ENCODE assay signal across 19 cellular contexts in genomic region chr2:43438858-43439655, GRCh38.
DNase-seq lines count a peak whose midpoint lies in the region; ATAC-seq, FAIRE-seq and TF ChIP-seq lines count a peak whose summit lies in the region.
"Had no signal": no experiment of that assay in that cellular context is flagged by ENCODE, and none has a peak within 500 bp of the region (broad histone marks: within the 10 kb centered on the region; RNA-seq: fewer than 3 reads in every experiment).

No MANE protein-coding gene starts in this region.

- CTCF ChIA-PET in K562 (lab: Yijun Ruan, JAX; ENCODE audit: low intra/inter-chr PET ratio): no interaction called here
- CTCF ChIA-PET in activated CD4-positive, alpha-beta T cell treated with anti-CD3 and anti-CD28 coated beads, Interleukin-2, amount 10 ng/mL, durations not matched to agents 7 days and 5 days (lab: Charles Lee): interaction anchor here (1.0 kb wide), 1 partner anchor 13 kb away, joined by 3 read pairs; no protein-coding TSS in a partner anchor

- H3K9me3 ChIP-seq in MM.1S (replicated peaks; ENCODE audit: insufficient read depth, low read length) (no peaks in the 10 kb centered on the region), K562 (replicated peaks; ENCODE audit: control insufficient read depth, insufficient read depth, low read depth, low read length) (no peaks in the 10 kb centered on the region), left ventricle myocardium inferior (replicated peaks) (no peaks in the 10 kb centered on the region)

- H4K20me1 ChIP-seq in MM.1S (ENCODE audit: insufficient read depth, low read length) (no peaks in the 10 kb centered on the region), K562 (replicated peaks; ENCODE audit: control insufficient read depth, insufficient read depth, low read length) (no peaks in the 10 kb centered on the region)

- H3K4me1 ChIP-seq in MM.1S (ENCODE audit: low read length): no peaks in the 10 kb centered on the region; the same call in 1 of the 2 replicates
- no peaks in the 10 kb centered on the region for H3K4me1 ChIP-seq in K562 (replicated peaks in 1 of 2; ENCODE audit: control insufficient read depth in 2 of 2, insufficient read depth in 2 of 2, low read length in 2 of 2)
- H3K4me1 ChIP-seq in left ventricle myocardium inferior: no peaks in the 10 kb centered on the region

- H3K27me3 Mint-ChIP-seq in mesothelial cell of epicardium (ENCODE audit: low read depth): no peaks in the 10 kb centered on the region
- no peaks in the 10 kb centered on the region for H3K27me3 Mint-ChIP-seq in activated CD4-positive, alpha-beta T cell treated with anti-CD3 and anti-CD28 coated beads, Interleukin-2, amount 10 ng/mL, durations not matched to agents 7 days and 5 days
- H3K27me3 Mint-ChIP-seq: activated CD4-positive, alpha-beta memory T cell treated with anti-CD3 and anti-CD28 coated beads, Interleukin-2, amount 10 ng/mL, durations not matched to agents 7 days and 5 days; T-helper 17 cell had no signal

- no peak overlapping the region for H2AFZ ChIP-seq in MM.1S (ENCODE audit: low read length)
- H2AFZ ChIP-seq in K562 (ENCODE audit: low read depth, low read length): no peak overlapping the region

- H3K4me3 ChIP-seq in MM.1S (ENCODE audit: low read length): no peak overlapping the region
- H3K4me3 ChIP-seq in K562: no peak overlapping the region
- no peak overlapping the region for H3K4me3 ChIP-seq in left ventricle myocardium inferior
- H3K4me3 ChIP-seq: cardiac muscle cell had no signal

- H3K4me1 Mint-ChIP-seq in mesothelial cell of epicardium: peaks cover 70% of the 10 kb centered on the region
- H3K4me1 Mint-ChIP-seq in activated CD4-positive, alpha-beta T cell treated with anti-CD3 and anti-CD28 coated beads, Interleukin-2, amount 10 ng/mL, durations not matched to agents 7 days and 5 days: peaks cover 4% of the 10 kb centered on the region

- H3K79me2 ChIP-seq in MM.1S (ENCODE audit: low read length): no peaks in the 10 kb centered on the region
- no peaks in the 10 kb centered on the region for H3K79me2 ChIP-seq in K562 (ENCODE audit: control insufficient read depth, insufficient read depth, low read length)

- 84% methylated on average over 7 of the region's 7 CpGs for WGBS in K562 (ENCODE audit: insufficient coverage, low coverage, missing lambda C conversion rate)

- TF ChIP-seq EP300 in K562 (IDR thresholded peaks at IDR 0.05; ENCODE audit: low read length): no peak

- BruUV-seq in K562 (replicated peaks; lab: Mats Ljungman, UMichigan): no TSS peak

- no peaks in the 10 kb centered on the region for H3K27me3 ChIP-seq in MM.1S (replicated peaks; ENCODE audit: insufficient read depth, low read length)
- H3K27me3 ChIP-seq in K562 (ENCODE audit: control insufficient read depth in 2 of 2, insufficient read depth in 2 of 2, low read length in 2 of 2): no peaks in the 10 kb centered on the region
- H3K27me3 ChIP-seq in left ventricle myocardium inferior (ENCODE audit: low read depth): no peaks in the 10 kb centered on the region
- H3K27me3 ChIP-seq: cardiac muscle cell had no signal

- no peaks in the 10 kb centered on the region for H3F3A ChIP-seq in MM.1S (ENCODE audit: insufficient read depth, low read length)

- in situ Hi-C loops in ACHN (cut with HindIII; ENCODE audit: low pct_ligation_motif_present, low pct_unique_long_range_greater_than_20kb, low sequenced_read_pairs) (no loop called here), K562 (cut with MboI) (no loop called here)

- no peaks in the 10 kb centered on the region for H3K36me3 ChIP-seq in MM.1S (replicated peaks; ENCODE audit: insufficient read depth, low read length)
- H3K36me3 ChIP-seq in K562 (ENCODE audit: control insufficient read depth, insufficient read depth, low read length): no peaks in the 10 kb centered on the region
- no peaks in the 10 kb centered on the region for H3K36me3 ChIP-seq in left ventricle myocardium inferior
- H3K36me3 ChIP-seq: cardiac muscle cell had no signal

- H3K9me2 ChIP-seq in MM.1S (replicated peaks; ENCODE audit: insufficient read depth, low read length): no peaks in the 10 kb centered on the region

- H3K27ac Mint-ChIP-seq in mesothelial cell of epicardium: peak overlapping the region; percentile 94
- no peak overlapping the region for H3K27ac Mint-ChIP-seq in activated CD4-positive, alpha-beta T cell treated with anti-CD3 and anti-CD28 coated beads, Interleukin-2, amount 10 ng/mL, durations not matched to agents 7 days and 5 days
- H3K27ac Mint-ChIP-seq: activated CD4-positive, alpha-beta memory T cell treated with anti-CD3 and anti-CD28 coated beads, Interleukin-2, amount 10 ng/mL, durations not matched to agents 7 days and 5 days; T-helper 17 cell had no signal

- H3K4me3 Mint-ChIP-seq in mesothelial cell of epicardium: no peak overlapping the region
- no peak overlapping the region for H3K4me3 Mint-ChIP-seq in activated CD4-positive, alpha-beta T cell treated with anti-CD3 and anti-CD28 coated beads, Interleukin-2, amount 10 ng/mL, durations not matched to agents 7 days and 5 days
- H3K4me3 Mint-ChIP-seq: activated CD4-positive, alpha-beta memory T cell treated with anti-CD3 and anti-CD28 coated beads, Interleukin-2, amount 10 ng/mL, durations not matched to agents 7 days and 5 days; T-helper 17 cell had no signal

- DNase-seq in ACHN (peak; percentile 13), MM.1S (peak; percentile 21), K562 (ENCODE audit: extremely low read depth in 1 of 4, low spot score in 3 of 4) (no peak), mesothelial cell of epicardium (ENCODE audit: low spot score in 2 of 2, unreplicated experiment in 2 of 2) (no peak), left ventricle myocardium inferior (no peak), Kasumi-1 (lab: John Stamatoyannopoulos, UW) (no peak)
- DNase-seq in activated CD4-positive, alpha-beta T cell treated with anti-CD3 and anti-CD28 coated beads, Interleukin-2, amount 10 ng/mL, durations not matched to agents 7 days and 5 days: no peak
- DNase-seq: activated CD4-positive, alpha-beta memory T cell treated with anti-CD3 and anti-CD28 coated beads, Interleukin-2, amount 10 ng/mL, durations not matched to agents 7 days and 5 days; AML-193; mammary epithelial cell; NCI-H2171 treated with DMSO at 0.1 percent for 48 hours; T-helper 17 cell had no signal

- H3K9ac ChIP-seq in MM.1S (ENCODE audit: low read length) (no peak overlapping the region), K562 (ENCODE audit: insufficient read depth in 1 of 2, low read depth in 2 of 2, low read length in 2 of 2) (no peak overlapping the region)

- peaks cover 1% of the 10 kb centered on the region for H3K36me3 Mint-ChIP-seq in mesothelial cell of epicardium
- H3K36me3 Mint-ChIP-seq in activated CD4-positive, alpha-beta T cell treated with anti-CD3 and anti-CD28 coated beads, Interleukin-2, amount 10 ng/mL, durations not matched to agents 7 days and 5 days (ENCODE audit: low read depth): peaks cover 3% of the 10 kb centered on the region

- intact Hi-C loops in K562 (cut with micrococcal nuclease) (no loop called here), left ventricle myocardium inferior (cut with micrococcal nuclease) (no loop called here)

- TF ChIP-seq CTCF in MM.1S (IDR thresholded peaks at IDR 0.05; ENCODE audit: low read length): no peak
- TF ChIP-seq CTCF in K562 (IDR thresholded peaks at IDR 0.05 in 2 of 3, conservative IDR thresholded peaks at IDR 0.05 in 1 of 3; ENCODE audit: insufficient read depth in 2 of 3, low read depth in 1 of 3, low read length in 3 of 3): no peak
- TF ChIP-seq CTCF in mesothelial cell of epicardium (IDR thresholded peaks at IDR 0.05; ENCODE audit: unreplicated experiment): no peak
- no peak for TF ChIP-seq CTCF in left ventricle myocardium inferior (IDR thresholded peaks at IDR 0.05; ENCODE audit: borderline replicate concordance)

- peaks cover 3% of the 10 kb centered on the region for H3K9me3 Mint-ChIP-seq in mesothelial cell of epicardium
- peaks cover under 1% of the 10 kb centered on the region for H3K9me3 Mint-ChIP-seq in activated CD4-positive, alpha-beta T cell treated with anti-CD3 and anti-CD28 coated beads, Interleukin-2, amount 10 ng/mL, durations not matched to agents 7 days and 5 days
- H3K9me3 Mint-ChIP-seq: activated CD4-positive, alpha-beta memory T cell treated with anti-CD3 and anti-CD28 coated beads, Interleukin-2, amount 10 ng/mL, durations not matched to agents 7 days and 5 days had no signal

- no peak overlapping the region for H3K4me2 ChIP-seq in MM.1S (ENCODE audit: low read depth, low read length)
- no peak overlapping the region for H3K4me2 ChIP-seq in K562 (ENCODE audit: insufficient read depth, low read length)

- H3K27ac ChIP-seq in MM.1S (ENCODE audit: low read length) (no peak overlapping the region), K562 (ENCODE audit: extremely low read depth, low read depth, low read length) (no peak overlapping the region), left ventricle myocardium inferior (replicated peaks) (no peak overlapping the region)
- H3K27ac ChIP-seq: cardiac muscle cell, HL-60 had no signal

- no peak for FAIRE-seq in K562 (lab: Jason Lieb, UNC)
- FAIRE-seq: GM12892, GM19239, H1, urothelium cell line had no signal

- no peaks in the 10 kb centered on the region for H3K9me1 ChIP-seq in K562 (ENCODE audit: control insufficient read depth, insufficient read depth, low read length)

- ATAC-seq in K562 (no peak), HG03108 (IDR thresholded peaks at IDR 0.05; ENCODE audit: unreplicated experiment) (no peak)
- ATAC-seq: T-helper 17 cell had no signal

- TF ChIP-seq RAD21 in K562 (CRISPR knock-in tag; conservative IDR thresholded peaks at IDR 0.05 in 1 of 2, IDR thresholded peaks at IDR 0.05 in 1 of 2): no peak

- no peak for TF ChIP-seq POLR2A in K562 (conservative IDR thresholded peaks at IDR 0.05)

- POLR2A ChIA-PET in K562 (lab: Yijun Ruan, JAX): interaction anchor here (1.7 kb wide), 1 partner anchor 24 kb away, joined by 4 read pairs; no protein-coding TSS in a partner anchor
- POLR2A ChIA-PET in activated CD4-positive, alpha-beta T cell treated with anti-CD3 and anti-CD28 coated beads, Interleukin-2, amount 10 ng/mL, durations not matched to agents 7 days and 5 days (lab: Charles Lee): no interaction called here

TF ChIP-seq in K562, 482 proteins besides CTCF, POLR2A, EP300 and RAD21 (continues in another document):
- no peak for TF ChIP-seq CEBPG (CRISPR knock-in tag; IDR thresholded peaks at IDR 0.05)
- peak in 1 of 2 experiments; percentile 82; a peak in 2 of 4 replicates for TF ChIP-seq CEBPG (tag; conservative IDR thresholded peaks at IDR 0.05 in 1 of 2, IDR thresholded peaks at IDR 0.05 in 1 of 2)
- no peak for TF ChIP-seq CREB3 (tag; conservative IDR thresholded peaks at IDR 0.05; ENCODE audit: low read depth)

Comparison
In these comparisons a context has a peak if more than half of its experiments do, and no peak if none do; other contexts are left out.
1. DNase-seq: peak in ACHN (single experiment) and MM.1S (single experiment); none in K562 (0 of 4), mesothelial cell of epicardium (0 of 2), left ventricle myocardium inferior (single experiment), Kasumi-1 (0 of 2) and activated CD4-positive, alpha-beta T cell treated with anti-CD3 and anti-CD28 coated beads, Interleukin-2, amount 10 ng/mL, durations not matched to agents 7 days and 5 days (single experiment).